In the genomic region with DNA sequence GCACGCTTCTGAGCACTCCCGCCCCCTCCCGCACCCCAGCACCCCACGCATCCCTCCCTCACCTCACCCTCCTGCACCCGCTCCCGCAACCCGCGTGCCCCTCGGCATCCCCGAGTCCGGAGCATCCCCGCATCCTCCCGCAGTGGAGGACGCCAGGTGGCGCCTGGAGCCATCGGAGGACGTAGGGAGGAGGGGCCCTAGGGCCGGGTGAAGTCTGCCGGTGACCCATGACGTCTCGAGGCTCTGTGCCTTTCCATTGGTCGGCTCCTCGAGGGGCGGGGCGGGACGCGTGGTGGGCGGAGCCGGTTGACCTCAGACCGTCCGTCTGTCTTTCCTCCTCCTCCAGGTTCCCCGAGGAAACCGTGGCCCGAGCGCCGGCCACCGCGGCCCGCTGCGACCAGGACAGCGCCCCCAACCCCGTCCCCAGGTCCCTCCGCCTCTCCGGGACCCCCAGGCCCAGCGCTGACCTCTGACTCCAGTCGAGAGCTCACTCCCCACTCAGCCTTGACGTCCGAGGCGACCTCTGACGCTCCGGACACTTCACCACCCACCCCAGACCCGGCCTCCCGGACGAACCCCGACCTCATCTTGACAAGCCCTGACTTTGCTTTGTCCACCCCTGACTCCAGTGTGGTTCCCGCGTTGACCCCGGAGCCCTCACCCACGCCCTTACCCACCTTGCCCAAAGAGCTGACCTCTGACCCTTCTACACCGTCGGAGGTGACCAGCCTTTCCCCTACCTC, we compare ENCODE assay signal across 8 cellular contexts. TPM values are rescaled to one million over a fixed set of nuclear protein-coding genes. Genes with fewer than 3 reads are reported as not detected.
A peak's percentile ranks its signal among the peaks of the same experiment; 100 is the strongest.
DNase-seq lines count a peak whose midpoint lies in the region; ATAC-seq and TF ChIP-seq lines count a peak whose summit lies in the region.

No MANE protein-coding gene starts in this region.

- H3K9me3 Mint-ChIP-seq in activated naive CD8-positive, alpha-beta T cell (ENCODE audit: low read depth): no peaks in the 10 kb centered on the region

- no peaks in the 10 kb centered on the region for H3K9me3 ChIP-seq in ovary
- no peaks in the 10 kb centered on the region for H3K9me3 ChIP-seq in tibial artery

- no peaks in the 10 kb centered on the region for H3K27me3 Mint-ChIP-seq in activated naive CD8-positive, alpha-beta T cell

- H3K4me1 Mint-ChIP-seq in activated naive CD8-positive, alpha-beta T cell (ENCODE audit: low read depth): peaks cover 2% of the 10 kb centered on the region

- H3K4me1 ChIP-seq in ovary (ENCODE audit: insufficient read depth) (peaks cover 4% of the 10 kb centered on the region), tibial artery (peaks cover 0 to 10% (median 5%) of the 10 kb centered on the region in 4 donors)

- WGBS in ovary, 3 donors: 6 to 13% (median 7%) methylated on average over 39 to 61 of the region's 61 CpGs

- DNase-seq in GM10266 (ENCODE audit: extremely low spot score): peak; percentile 100
- DNase-seq in NCI-H1092 treated with DMSO at 0.1 percent for 48 hours (lab: John Stamatoyannopoulos, UW): peak; percentile 78
- DNase-seq in head of caudate nucleus: peak; percentile 89 to 98 (median 96)
- DNase-seq in ovary: peak; percentile 90 to 96 (median 94)
- DNase-seq in tibial artery: peak; percentile 90 to 94

- H3K27ac ChIP-seq in ovary (peak overlapping the region; percentile 77 to 85), tibial artery (peak overlapping the region; percentile 66 to 73)

- peak; percentile 96 for ATAC-seq in HG02623 (IDR thresholded peaks at IDR 0.05; ENCODE audit: unreplicated experiment)
- peak; percentile 98 for ATAC-seq in SK-N-SH treated with all-trans-retinoic acid at 6 μM for 48 hours

- no peak for TF ChIP-seq EP300 in ovary (IDR thresholded peaks at IDR 0.05)

- no peaks in the 10 kb centered on the region for H3K36me3 Mint-ChIP-seq in activated naive CD8-positive, alpha-beta T cell

- TF ChIP-seq CTCF in GM10266 (IDR thresholded peaks at IDR 0.05; ENCODE audit: control insufficient read depth, insufficient read depth, low read depth, missing control alignments) (peak; percentile 95), ovary (IDR thresholded peaks at IDR 0.05) (peak; percentile 86 to 95 (median 92)), tibial artery (IDR thresholded peaks at IDR 0.05) (peak; percentile 80 to 94)

- H3K27me3 ChIP-seq in ovary: no peaks in the 10 kb centered on the region
- H3K27me3 ChIP-seq in tibial artery: peaks cover 0 to 19% of the 10 kb centered on the region in 2 donors

- intact Hi-C loops in head of caudate nucleus (cut with DNase I): loop anchor here (2.0 kb wide), 1 partner anchor 82 kb away; a partner anchor contains a TSS
- intact Hi-C loops in ovary (cut with DNase I): loop anchor here (2.0 to 5.0 kb wide), 4 partner anchors 90 to 115 kb away; a partner anchor contains a TSS
- intact Hi-C loops in tibial artery (cut with DNase I; ENCODE audit: low total_unique reads): loop anchor here (2.0 to 5.0 kb wide), 2 partner anchors 90 to 105 kb away; a partner anchor contains a TSS

- peak overlapping the region; percentile 38 for H3K27ac Mint-ChIP-seq in activated naive CD8-positive, alpha-beta T cell

- no peaks in the 10 kb centered on the region for H3K36me3 ChIP-seq in ovary
- no peaks in the 10 kb centered on the region for H3K36me3 ChIP-seq in tibial artery

- H3K4me3 Mint-ChIP-seq in activated naive CD8-positive, alpha-beta T cell: peak overlapping the region; percentile 82

- peak overlapping the region; percentile 35 for H3K4me3 ChIP-seq in ovary
- H3K4me3 ChIP-seq in tibial artery: peak overlapping the region; percentile 34 to 55

- TF ChIP-seq POLR2A in ovary (IDR thresholded peaks at IDR 0.05): no peak

TF ChIP-seq in SK-N-SH treated with all-trans-retinoic acid at 6 μM for 48 hours, 23 proteins besides CTCF, POLR2A, EP300 and RAD21 (continues in another document):
- TF ChIP-seq ZFP30 (CRISPR knock-in tag; IDR thresholded peaks at IDR 0.05): no peak
- TF ChIP-seq PPARA (CRISPR knock-in tag; IDR thresholded peaks at IDR 0.05; ENCODE audit: borderline replicate concordance): no peak
- no peak for TF ChIP-seq RARB (CRISPR knock-in tag; IDR thresholded peaks at IDR 0.05)
- TF ChIP-seq, protein P1, sequence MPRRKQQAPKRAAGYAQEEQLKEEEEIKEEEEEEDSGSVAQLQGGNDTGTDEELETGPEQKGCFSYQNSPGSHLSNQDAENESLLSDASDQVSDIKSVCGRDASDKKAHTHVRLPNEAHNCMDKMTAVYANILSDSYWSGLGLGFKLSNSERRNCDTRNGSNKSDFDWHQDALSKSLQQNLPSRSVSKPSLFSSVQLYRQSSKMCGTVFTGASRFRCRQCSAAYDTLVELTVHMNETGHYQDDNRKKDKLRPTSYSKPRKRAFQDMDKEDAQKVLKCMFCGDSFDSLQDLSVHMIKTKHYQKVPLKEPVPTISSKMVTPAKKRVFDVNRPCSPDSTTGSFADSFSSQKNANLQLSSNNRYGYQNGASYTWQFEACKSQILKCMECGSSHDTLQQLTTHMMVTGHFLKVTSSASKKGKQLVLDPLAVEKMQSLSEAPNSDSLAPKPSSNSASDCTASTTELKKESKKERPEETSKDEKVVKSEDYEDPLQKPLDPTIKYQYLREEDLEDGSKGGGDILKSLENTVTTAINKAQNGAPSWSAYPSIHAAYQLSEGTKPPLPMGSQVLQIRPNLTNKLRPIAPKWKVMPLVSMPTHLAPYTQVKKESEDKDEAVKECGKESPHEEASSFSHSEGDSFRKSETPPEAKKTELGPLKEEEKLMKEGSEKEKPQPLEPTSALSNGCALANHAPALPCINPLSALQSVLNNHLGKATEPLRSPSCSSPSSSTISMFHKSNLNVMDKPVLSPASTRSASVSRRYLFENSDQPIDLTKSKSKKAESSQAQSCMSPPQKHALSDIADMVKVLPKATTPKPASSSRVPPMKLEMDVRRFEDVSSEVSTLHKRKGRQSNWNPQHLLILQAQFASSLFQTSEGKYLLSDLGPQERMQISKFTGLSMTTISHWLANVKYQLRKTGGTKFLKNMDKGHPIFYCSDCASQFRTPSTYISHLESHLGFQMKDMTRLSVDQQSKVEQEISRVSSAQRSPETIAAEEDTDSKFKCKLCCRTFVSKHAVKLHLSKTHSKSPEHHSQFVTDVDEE (CRISPR knock-in tag; IDR thresholded peaks at IDR 0.05): no peak
- TF ChIP-seq, protein P2, sequence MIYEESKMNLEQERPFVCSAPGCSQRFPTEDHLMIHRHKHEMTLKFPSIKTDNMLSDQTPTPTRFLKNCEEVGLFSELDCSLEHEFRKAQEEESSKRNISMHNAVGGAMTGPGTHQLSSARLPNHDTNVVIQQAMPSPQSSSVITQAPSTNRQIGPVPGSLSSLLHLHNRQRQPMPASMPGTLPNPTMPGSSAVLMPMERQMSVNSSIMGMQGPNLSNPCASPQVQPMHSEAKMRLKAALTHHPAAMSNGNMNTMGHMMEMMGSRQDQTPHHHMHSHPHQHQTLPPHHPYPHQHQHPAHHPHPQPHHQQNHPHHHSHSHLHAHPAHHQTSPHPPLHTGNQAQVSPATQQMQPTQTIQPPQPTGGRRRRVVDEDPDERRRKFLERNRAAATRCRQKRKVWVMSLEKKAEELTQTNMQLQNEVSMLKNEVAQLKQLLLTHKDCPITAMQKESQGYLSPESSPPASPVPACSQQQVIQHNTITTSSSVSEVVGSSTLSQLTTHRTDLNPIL (CRISPR knock-in tag; IDR thresholded peaks at IDR 0.05; ENCODE audit: low read depth): no peak
- TF ChIP-seq GLIS3 (CRISPR knock-in tag; IDR thresholded peaks at IDR 0.05): no peak
- TF ChIP-seq TOX (CRISPR knock-in tag; IDR thresholded peaks at IDR 0.05; ENCODE audit: borderline replicate concordance): no peak
- no peak for TF ChIP-seq SNAI2 (CRISPR knock-in tag; IDR thresholded peaks at IDR 0.05)
- TF ChIP-seq CSDC2 (CRISPR knock-in tag; IDR thresholded peaks at IDR 0.05): no peak
- TF ChIP-seq, protein P3, sequence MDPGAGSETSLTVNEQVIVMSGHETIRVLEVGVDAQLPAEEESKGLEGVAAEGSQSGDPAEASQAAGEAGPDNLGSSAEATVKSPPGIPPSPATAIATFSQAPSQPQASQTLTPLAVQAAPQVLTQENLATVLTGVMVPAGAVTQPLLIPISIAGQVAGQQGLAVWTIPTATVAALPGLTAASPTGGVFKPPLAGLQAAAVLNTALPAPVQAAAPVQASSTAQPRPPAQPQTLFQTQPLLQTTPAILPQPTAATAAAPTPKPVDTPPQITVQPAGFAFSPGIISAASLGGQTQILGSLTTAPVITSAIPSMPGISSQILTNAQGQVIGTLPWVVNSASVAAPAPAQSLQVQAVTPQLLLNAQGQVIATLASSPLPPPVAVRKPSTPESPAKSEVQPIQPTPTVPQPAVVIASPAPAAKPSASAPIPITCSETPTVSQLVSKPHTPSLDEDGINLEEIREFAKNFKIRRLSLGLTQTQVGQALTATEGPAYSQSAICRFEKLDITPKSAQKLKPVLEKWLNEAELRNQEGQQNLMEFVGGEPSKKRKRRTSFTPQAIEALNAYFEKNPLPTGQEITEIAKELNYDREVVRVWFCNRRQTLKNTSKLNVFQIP (CRISPR knock-in tag; IDR thresholded peaks at IDR 0.05; ENCODE audit: borderline replicate concordance, low read depth): no peak
- TF ChIP-seq ZNF70 (CRISPR knock-in tag; IDR thresholded peaks at IDR 0.05): no peak
- no peak for TF ChIP-seq ZNF565 (CRISPR knock-in tag; conservative IDR thresholded peaks at IDR 0.05; ENCODE audit: low read depth)
- no peak for TF ChIP-seq ZC3H10 (CRISPR knock-in tag; IDR thresholded peaks at IDR 0.05)

RNA-seq across cellular contexts. Expression of a gene that starts 19.9 kb away (rescaled TPM):
- total RNA-seq in ovary: 1 to 10 TPM in 1 of 7 donors, under 1 TPM in 1, not detected in 5; 0.20 to 1.0 TPM
- polyA plus RNA-seq in ovary: not detected

RNA-seq across cellular contexts. Expression of a gene that starts 28.3 kb away (rescaled TPM):
- total RNA-seq in ovary: under 1 TPM in 4 of 7 donors, not detected in 3; 0.17 to 0.34 (median 0.26) TPM
- polyA plus RNA-seq in ovary: not detected

RNA-seq across cellular contexts. Expression of a gene that starts 28.8 kb away (rescaled TPM):
- 10 to 100 TPM in 6 of 7 donors, 1 to 10 TPM in 1; 5.7 to 29.7 (median 21.1) TPM for total RNA-seq in ovary
- polyA plus RNA-seq in ovary: 10 to 100 TPM; 10.1 to 11.4 TPM

RNA-seq across cellular contexts. Expression of a gene that starts 32.1 kb away (rescaled TPM):
- 10 to 100 TPM in 6 of 7 donors, 1 to 10 TPM in 1; 9.2 to 40.4 (median 35.8) TPM for total RNA-seq in ovary
- 10 to 100 TPM in 1 of 2 donors, 1 to 10 TPM in 1; 3.2 to 23.5 TPM for polyA plus RNA-seq in ovary

RNA-seq across cellular contexts. Expression of a gene that starts 40.6 kb away (rescaled TPM):
- 10 to 100 TPM in 2 of 7 donors, 1 to 10 TPM in 5; 3.8 to 18.4 (median 8.7) TPM for total RNA-seq in ovary
- polyA plus RNA-seq in ovary: 1 to 10 TPM in 1 of 2 donors, not detected in 1; 8.7 TPM

Comparison
In these comparisons a context has a peak if more than half of its experiments do, and no peak if none do; other contexts are left out.
1. Peak in every context shown above with its lines: DNase-seq, ATAC-seq, H3K4me3 ChIP-seq and H3K27ac ChIP-seq.